In genomic region chr2:239378918-239379640, GRCh38 we compare ENCODE assay signal across 16 cellular contexts. TPM values are rescaled to one million over a fixed set of nuclear protein-coding genes. Genes with fewer than 3 reads are reported as not detected.
DNase-seq lines count a peak whose midpoint lies in the region; ATAC-seq and TF ChIP-seq lines count a peak whose summit lies in the region.
"Had no signal": no experiment of that assay in that cellular context is flagged by ENCODE, and none has a peak within 500 bp of the region (broad histone marks: within the 10 kb centered on the region; RNA-seq: fewer than 3 reads in every experiment).

No MANE protein-coding gene starts in this region.

- H3K9ac ChIP-seq in mesenchymal stem cell (ENCODE audit: low read length), result no peak overlapping the region

- H2BK120ac ChIP-seq in mesenchymal stem cell (ENCODE audit: low read depth, low read length), result no peak overlapping the region

- WGBS in mesenchymal stem cell, result 95% methylated on average over 19 of the region's 20 CpGs

- H2AK5ac ChIP-seq in mesenchymal stem cell (ENCODE audit: low read length, severe bottlenecking), result no peak overlapping the region

- no peak overlapping the region for H2BK5ac ChIP-seq in mesenchymal stem cell (ENCODE audit: low read depth, low read length, poor library complexity, severe bottlenecking)

- H3K4me1 ChIP-seq in right atrium auricular region (peaks cover 0 to 16% of the 10 kb centered on the region in 2 donors), mesenchymal stem cell (ENCODE audit: control insufficient read depth, insufficient read depth, low read depth, low read length) (peaks cover 10% of the 10 kb centered on the region), upper lobe of right lung (no peaks in the 10 kb centered on the region)

- peak; percentile 59 for DNase-seq in Right ventricle myocardium inferior (ENCODE audit: missing footprints)
- DNase-seq in right atrium auricular region (ENCODE audit: low spot score), result no peak
- no peak for DNase-seq in mesenchymal stem cell
- DNase-seq in upper lobe of right lung, result no peak
- DNase-seq in A172 (ENCODE audit: low spot score), result no peak
- no peak for DNase-seq in OCI-M1 (lab: John Stamatoyannopoulos, UW)
- DNase-seq: activated CD4-positive, alpha-beta T cell treated with anti-CD3 and anti-CD28 coated beads, Interleukin-2, amount 50 U/mL, for 48 hours; DMS79 treated with DMSO at 0.1 percent for 48 hours; mesendoderm; NCI-H2081; NCI-H774; stimulated activated CD4-positive, alpha-beta T cell treated with anti-CD3 and anti-CD28 coated beads, Interleukin-12 subunit alpha, Interleukin-12 subunit beta, amount 100 ng/mL, for 4 hours; T1000 had no signal

- no peak overlapping the region for H3K18ac ChIP-seq in mesenchymal stem cell (ENCODE audit: low read depth in 1 of 2, low read length in 2 of 2)

- peak overlapping the region; percentile 12 for H2BK15ac ChIP-seq in mesenchymal stem cell (ENCODE audit: low read depth, poor library complexity, severe bottlenecking)

- peaks cover 70% of the 10 kb centered on the region for H3K79me1 ChIP-seq in mesenchymal stem cell (replicated peaks; ENCODE audit: low read length, poor library complexity, severe bottlenecking)

- H3K36me3 Mint-ChIP-seq in activated T-helper 17 cell treated with anti-CD3 and anti-CD28 coated beads, Interleukin-2, amount 50 U/mL, for 72 hours (ENCODE audit: low read depth), result peaks cover 6% of the 10 kb centered on the region

- no peaks in the 10 kb centered on the region for H3K9me3 Mint-ChIP-seq in activated T-helper 17 cell treated with anti-CD3 and anti-CD28 coated beads, Interleukin-2, amount 50 U/mL, for 72 hours

- H3K27me3 ChIP-seq in right atrium auricular region, result no peaks in the 10 kb centered on the region
- H3K27me3 ChIP-seq in mesenchymal stem cell (ENCODE audit: control insufficient read depth in 1 of 2, insufficient read depth in 1 of 2, low read length in 2 of 2), result no peaks in the 10 kb centered on the region
- no peaks in the 10 kb centered on the region for H3K27me3 ChIP-seq in upper lobe of right lung
- H3K27me3 ChIP-seq: ovary had no signal

- H2BK12ac ChIP-seq in mesenchymal stem cell (ENCODE audit: low read length in 2 of 2), result no peak overlapping the region

- H3K27me3 Mint-ChIP-seq in activated T-helper 17 cell treated with anti-CD3 and anti-CD28 coated beads, Interleukin-2, amount 50 U/mL, for 72 hours, result no peaks in the 10 kb centered on the region

- H3K14ac ChIP-seq in mesenchymal stem cell (ENCODE audit: low read length in 2 of 2), result no peak overlapping the region

- H3K4ac ChIP-seq in mesenchymal stem cell (ENCODE audit: low read depth in 1 of 2, low read length in 2 of 2), result no peak overlapping the region

- H4K8ac ChIP-seq in mesenchymal stem cell (ENCODE audit: low read length), result no peak overlapping the region

- H4K91ac ChIP-seq in mesenchymal stem cell (ENCODE audit: low read length), result no peak overlapping the region

- no peak overlapping the region for H3K4me2 ChIP-seq in mesenchymal stem cell (ENCODE audit: low read length, poor library complexity, severe bottlenecking)

- no peak overlapping the region for H3K27ac Mint-ChIP-seq in activated T-helper 17 cell treated with anti-CD3 and anti-CD28 coated beads, Interleukin-2, amount 50 U/mL, for 72 hours

- H3K4me3 ChIP-seq in right atrium auricular region, result no peak overlapping the region
- no peak overlapping the region for H3K4me3 ChIP-seq in mesenchymal stem cell (ENCODE audit: insufficient read depth in 1 of 2, low read depth in 1 of 2, low read length in 2 of 2)
- no peak overlapping the region for H3K4me3 ChIP-seq in upper lobe of right lung
- H3K4me3 ChIP-seq: ovary had no signal

- H3K36me3 ChIP-seq in right atrium auricular region (no peaks in the 10 kb centered on the region), mesenchymal stem cell (ENCODE audit: control insufficient read depth in 1 of 2, insufficient read depth in 2 of 2, low read depth in 1 of 2, low read length in 2 of 2) (peaks cover 0 to 61% of the 10 kb centered on the region in 2 experiments), upper lobe of right lung (no peaks in the 10 kb centered on the region)
- H3K36me3 ChIP-seq: ovary had no signal

- peaks cover 24% of the 10 kb centered on the region for H3K4me1 Mint-ChIP-seq in activated T-helper 17 cell treated with anti-CD3 and anti-CD28 coated beads, Interleukin-2, amount 50 U/mL, for 72 hours

- TF ChIP-seq CTCF in right atrium auricular region (IDR thresholded peaks at IDR 0.05) (no peak), upper lobe of right lung (IDR thresholded peaks at IDR 0.05) (no peak)

- H3K23ac ChIP-seq in mesenchymal stem cell (ENCODE audit: low read length in 2 of 2), result no peak overlapping the region

- H2AFZ ChIP-seq in mesenchymal stem cell (ENCODE audit: low read depth, low read length), result no peak overlapping the region

- peak overlapping the region; percentile 84 for H3K4me3 Mint-ChIP-seq in activated T-helper 17 cell treated with anti-CD3 and anti-CD28 coated beads, Interleukin-2, amount 50 U/mL, for 72 hours

- ATAC-seq in Right ventricle myocardium inferior (no peak), upper lobe of right lung (peak; percentile 25), HG03457 (IDR thresholded peaks at IDR 0.05; ENCODE audit: unreplicated experiment) (no peak)
- ATAC-seq in activated T-helper 17 cell treated with anti-CD3 and anti-CD28 coated beads, Interleukin-2, amount 50 U/mL, for 72 hours (replicated peaks), result no peak

- H3K9me3 ChIP-seq in right atrium auricular region, result no peaks in the 10 kb centered on the region
- no peaks in the 10 kb centered on the region for H3K9me3 ChIP-seq in mesenchymal stem cell (ENCODE audit: control insufficient read depth, low read length)
- H3K9me3 ChIP-seq in upper lobe of right lung, result no peaks in the 10 kb centered on the region
- H3K9me3 ChIP-seq: ovary had no signal

- H3K27ac ChIP-seq in right atrium auricular region (no peak overlapping the region), mesenchymal stem cell (ENCODE audit: low read length, poor library complexity, severe bottlenecking) (no peak overlapping the region), upper lobe of right lung (no peak overlapping the region)
- H3K27ac ChIP-seq: ovary had no signal

- intact Hi-C loops in Right ventricle myocardium inferior (cut with DNase I), result no loop called here
- intact Hi-C loops in upper lobe of right lung (cut with DNase I), result no loop called here

RNA-seq across cellular contexts. Expression of gene HDAC4, which starts 21.7 kb away (rescaled TPM):
- 30.7 TPM for total RNA-seq in Right ventricle myocardium inferior
- 10 to 100 TPM in 1 of 2 donors, 1 to 10 TPM in 1; 8.1 to 20.1 TPM for total RNA-seq in right atrium auricular region
- 10 to 100 TPM; 34.3 to 52.9 TPM for total RNA-seq in activated T-helper 17 cell treated with anti-CD3 and anti-CD28 coated beads, Interleukin-2, amount 50 U/mL, for 72 hours
- polyA plus RNA-seq in mesenchymal stem cell (2013, experiment 1 of 2), result 7.9 TPM
- polyA plus RNA-seq in mesenchymal stem cell (2013, experiment 2 of 2), result 8.8 TPM
- 44.1 TPM for total RNA-seq in upper lobe of right lung
- total RNA-seq in A172 (2014; rRNA removed; shearing (Covaris generic)), result 4.6 and 10.9 TPM in 2 replicates
